Comparison of ENCODE assay signal across 13 cellular contexts in genomic region chr11:72807789-72808188, GRCh38. TPM values are rescaled to one million over a fixed set of nuclear protein-coding genes. Genes with fewer than 3 reads are reported as not detected.
DNase-seq lines count a peak whose midpoint lies in the region; ATAC-seq and TF ChIP-seq lines count a peak whose summit lies in the region.
"Had no signal": no experiment of that assay in that cellular context is flagged by ENCODE, and none has a peak within 500 bp of the region (broad histone marks: within the 10 kb centered on the region; RNA-seq: fewer than 3 reads in every experiment).

No MANE protein-coding gene starts in this region.

- no peaks in the 10 kb centered on the region for H3K9me3 ChIP-seq in mesenchymal stem cell (ENCODE audit: control insufficient read depth, low read length)
- no peaks in the 10 kb centered on the region for H3K9me3 ChIP-seq in upper lobe of right lung

- H3K36me3 Mint-ChIP-seq in activated CD8-positive, alpha-beta memory T cell treated with anti-CD3 and anti-CD28 coated beads, Interleukin-2, amount 10 ng/mL, durations not matched to agents 7 days and 5 days: peaks cover 39% of the 10 kb centered on the region
- peaks cover 10% of the 10 kb centered on the region for H3K36me3 Mint-ChIP-seq in activated B cell treated with CpG ODN at 0.5 μM for 24 hours (ENCODE audit: low read depth)

- H3K79me1 ChIP-seq in mesenchymal stem cell (replicated peaks; ENCODE audit: low read length, poor library complexity, severe bottlenecking): peaks cover 6% of the 10 kb centered on the region

- no peak overlapping the region for H3K23ac ChIP-seq in mesenchymal stem cell (ENCODE audit: low read length in 2 of 2)

- no peak overlapping the region for H3K4me3 Mint-ChIP-seq in activated CD8-positive, alpha-beta memory T cell treated with anti-CD3 and anti-CD28 coated beads, Interleukin-2, amount 10 ng/mL, durations not matched to agents 7 days and 5 days
- no peak overlapping the region for H3K4me3 Mint-ChIP-seq in activated B cell treated with CpG ODN at 0.5 μM for 24 hours

- intact Hi-C loops in activated B cell treated with CpG ODN at 0.5 μM for 24 hours (cut with micrococcal nuclease) (no loop called here), upper lobe of right lung (cut with DNase I) (no loop called here)

- no peak overlapping the region for H3K14ac ChIP-seq in mesenchymal stem cell (ENCODE audit: low read length in 2 of 2)

- CTCF ChIA-PET in activated CD8-positive, alpha-beta memory T cell treated with anti-CD3 and anti-CD28 coated beads, Interleukin-2, amount 10 ng/mL, durations not matched to agents 7 days and 5 days (lab: Charles Lee): interaction anchor here (1.2 to 1.7 kb wide), 5 partner anchors 10 to 83 kb away, joined by 3 to 8 read pairs (median 4); partner anchors contain the start of gene STARD10
- CTCF ChIA-PET in activated B cell treated with CpG ODN at 0.5 μM for 24 hours (lab: Charles Lee): interaction anchor here (1.3 to 1.5 kb wide), 3 partner anchors 9 to 370 kb away, joined by 3 to 5 read pairs (median 4); no protein-coding TSS in a partner anchor

- DNase-seq in activated CD8-positive, alpha-beta memory T cell treated with anti-CD3 and anti-CD28 coated beads, Interleukin-2, amount 10 ng/mL, durations not matched to agents 7 days and 5 days: no peak
- DNase-seq in activated CD8-positive, alpha-beta memory T cell treated with anti-CD3 and anti-CD28 coated beads for 24 hours: no peak
- no peak for DNase-seq in activated B cell treated with CpG ODN at 0.5 μM for 24 hours
- no peak for DNase-seq in mesenchymal stem cell
- no peak for DNase-seq in upper lobe of right lung
- DNase-seq in GOT3 (lab: John Stamatoyannopoulos, UW): no peak
- DNase-seq in DMS114 treated with DMSO at 0.1 percent for 48 hours (lab: John Stamatoyannopoulos, UW; ENCODE audit: unreplicated experiment): no peak
- DNase-seq in mucosa of gallbladder (ENCODE audit: low spot score): no peak
- DNase-seq: activated gamma-delta T cell, COR-L47, immature natural killer cell, NCI-H1105 treated with DMSO at 0.1 percent for 48 hours had no signal

- H4K8ac ChIP-seq in mesenchymal stem cell (ENCODE audit: low read length): peak overlapping the region; percentile 28

- H2BK15ac ChIP-seq in mesenchymal stem cell (ENCODE audit: low read depth, poor library complexity, severe bottlenecking): no peak overlapping the region

- peaks cover 44% of the 10 kb centered on the region for H3K4me1 Mint-ChIP-seq in activated CD8-positive, alpha-beta memory T cell treated with anti-CD3 and anti-CD28 coated beads, Interleukin-2, amount 10 ng/mL, durations not matched to agents 7 days and 5 days
- H3K4me1 Mint-ChIP-seq in activated B cell treated with CpG ODN at 0.5 μM for 24 hours: peaks cover 30% of the 10 kb centered on the region

- H3K36me3 ChIP-seq in mesenchymal stem cell (ENCODE audit: control insufficient read depth in 1 of 2, insufficient read depth in 2 of 2, low read depth in 1 of 2, low read length in 2 of 2): peaks cover 4 to 9% of the 10 kb centered on the region in 2 experiments
- no peaks in the 10 kb centered on the region for H3K36me3 ChIP-seq in upper lobe of right lung

- WGBS in mesenchymal stem cell: 94% methylated on average over 2 of the region's 2 CpGs

- H3K27me3 ChIP-seq in mesenchymal stem cell (ENCODE audit: control insufficient read depth in 1 of 2, insufficient read depth in 1 of 2, low read length in 2 of 2): no peaks in the 10 kb centered on the region
- no peaks in the 10 kb centered on the region for H3K27me3 ChIP-seq in upper lobe of right lung

- H3K27ac ChIP-seq in mesenchymal stem cell (ENCODE audit: low read length, poor library complexity, severe bottlenecking) (no peak overlapping the region), upper lobe of right lung (peak overlapping the region; percentile 75)

- ATAC-seq in activated CD8-positive, alpha-beta memory T cell treated with anti-CD3 and anti-CD28 coated beads, Interleukin-2, amount 10 ng/mL, durations not matched to agents 7 days and 5 days: no peak
- peak; percentile 83 for ATAC-seq in activated B cell treated with CpG ODN at 0.5 μM for 24 hours (ENCODE audit: low read depth)
- peak; percentile 70 for ATAC-seq in upper lobe of right lung
- ATAC-seq: Panc1 had no signal

- H3K4me3 ChIP-seq in mesenchymal stem cell (ENCODE audit: insufficient read depth in 1 of 2, low read depth in 1 of 2, low read length in 2 of 2) (no peak overlapping the region), upper lobe of right lung (no peak overlapping the region)

- no peak overlapping the region for H2BK5ac ChIP-seq in mesenchymal stem cell (ENCODE audit: low read depth, low read length, poor library complexity, severe bottlenecking)

- no peak overlapping the region for H2AK5ac ChIP-seq in mesenchymal stem cell (ENCODE audit: low read length, severe bottlenecking)

- no peak overlapping the region for H2BK12ac ChIP-seq in mesenchymal stem cell (ENCODE audit: low read length in 2 of 2)

- POLR2A ChIA-PET in activated B cell treated with CpG ODN at 0.5 μM for 24 hours (lab: Charles Lee): interaction anchor here (0.6 to 1.5 kb wide), 14 partner anchors 14 to 369 kb away, joined by 3 to 13 read pairs (median 4); partner anchors contain the start of gene STARD10

- no peak overlapping the region for H3K4ac ChIP-seq in mesenchymal stem cell (ENCODE audit: low read depth in 1 of 2, low read length in 2 of 2)

- peak overlapping the region; percentile 15 for H4K91ac ChIP-seq in mesenchymal stem cell (ENCODE audit: low read length)

- no peak overlapping the region for H3K9ac ChIP-seq in mesenchymal stem cell (ENCODE audit: low read length)

- H3K4me1 ChIP-seq in mesenchymal stem cell (ENCODE audit: control insufficient read depth, insufficient read depth, low read depth, low read length) (peaks cover 4% of the 10 kb centered on the region), upper lobe of right lung (peaks cover 9% of the 10 kb centered on the region)

- peak overlapping the region; percentile 7 for H3K27ac Mint-ChIP-seq in activated CD8-positive, alpha-beta memory T cell treated with anti-CD3 and anti-CD28 coated beads, Interleukin-2, amount 10 ng/mL, durations not matched to agents 7 days and 5 days
- peak overlapping the region; percentile 56 for H3K27ac Mint-ChIP-seq in activated B cell treated with CpG ODN at 0.5 μM for 24 hours

- H3K9me3 Mint-ChIP-seq in activated CD8-positive, alpha-beta memory T cell treated with anti-CD3 and anti-CD28 coated beads, Interleukin-2, amount 10 ng/mL, durations not matched to agents 7 days and 5 days (ENCODE audit: low read depth): no peaks in the 10 kb centered on the region
- H3K9me3 Mint-ChIP-seq in activated B cell treated with CpG ODN at 0.5 μM for 24 hours: no peaks in the 10 kb centered on the region
- H3K9me3 Mint-ChIP-seq: immature natural killer cell had no signal

- TF ChIP-seq CTCF in activated B cell treated with CpG ODN at 0.5 μM for 24 hours (IDR thresholded peaks at IDR 0.05) (no peak), upper lobe of right lung (IDR thresholded peaks at IDR 0.05) (no peak)

- no peak overlapping the region for H3K4me2 ChIP-seq in mesenchymal stem cell (ENCODE audit: low read length, poor library complexity, severe bottlenecking)

- H3K27me3 Mint-ChIP-seq in activated CD8-positive, alpha-beta memory T cell treated with anti-CD3 and anti-CD28 coated beads, Interleukin-2, amount 10 ng/mL, durations not matched to agents 7 days and 5 days: no peaks in the 10 kb centered on the region
- H3K27me3 Mint-ChIP-seq in activated B cell treated with CpG ODN at 0.5 μM for 24 hours: no peaks in the 10 kb centered on the region

- H2AFZ ChIP-seq in mesenchymal stem cell (ENCODE audit: low read depth, low read length): no peak overlapping the region

- no peak overlapping the region for H2BK120ac ChIP-seq in mesenchymal stem cell (ENCODE audit: low read depth, low read length)

- H3K18ac ChIP-seq in mesenchymal stem cell (ENCODE audit: low read depth in 1 of 2, low read length in 2 of 2): no peak overlapping the region

RNA-seq across cellular contexts. Expression of gene ATG16L2, which starts 6.4 kb away (rescaled TPM):
- total RNA-seq in activated CD8-positive, alpha-beta memory T cell treated with anti-CD3 and anti-CD28 coated beads, Interleukin-2, amount 10 ng/mL, durations not matched to agents 7 days and 5 days: 100 to 1,000 TPM; 103 to 168 TPM
- total RNA-seq in activated B cell treated with CpG ODN at 0.5 μM for 24 hours (73.5 and 96.7 TPM in 2 replicates), upper lobe of right lung (77.5 TPM), mucosa of gallbladder (62.2 TPM)
- polyA plus RNA-seq in mesenchymal stem cell (2013, experiment 1 of 2): 12.0 TPM
- polyA plus RNA-seq in mesenchymal stem cell (2013, experiment 2 of 2): 10.4 TPM

RNA-seq across cellular contexts. Expression of gene STARD10, which starts 13.9 kb away (rescaled TPM):
- 10 to 100 TPM in 1 of 2 experiments, 1 to 10 TPM in 1; 8.4 to 18.4 TPM for total RNA-seq in activated CD8-positive, alpha-beta memory T cell treated with anti-CD3 and anti-CD28 coated beads, Interleukin-2, amount 10 ng/mL, durations not matched to agents 7 days and 5 days
- total RNA-seq in activated B cell treated with CpG ODN at 0.5 μM for 24 hours: 42.6 and 46.8 TPM in 2 replicates
- polyA plus RNA-seq in mesenchymal stem cell (2013, experiment 1 of 2): 16.5 TPM
- 13.7 TPM for polyA plus RNA-seq in mesenchymal stem cell (2013, experiment 2 of 2)
- total RNA-seq in upper lobe of right lung: 116 TPM
- total RNA-seq in mucosa of gallbladder: 540 TPM

RNA-seq across cellular contexts. Expression of gene ARAP1, which starts 55.6 kb away (rescaled TPM):
- total RNA-seq in activated CD8-positive, alpha-beta memory T cell treated with anti-CD3 and anti-CD28 coated beads, Interleukin-2, amount 10 ng/mL, durations not matched to agents 7 days and 5 days: 100 to 1,000 TPM in 1 of 2 experiments, 10 to 100 TPM in 1; 96.5 to 104 TPM
- total RNA-seq in activated B cell treated with CpG ODN at 0.5 μM for 24 hours: 113 and 139 TPM in 2 replicates
- polyA plus RNA-seq in mesenchymal stem cell (2013, experiment 1 of 2): 26.6 TPM
- polyA plus RNA-seq in mesenchymal stem cell (2013, experiment 2 of 2): 23.6 TPM
- 226 TPM for total RNA-seq in upper lobe of right lung
- total RNA-seq in mucosa of gallbladder: 129 TPM
